11 cellular contexts compared by ENCODE assay signal in genomic region chr15:63510548-63510940, GRCh38. TPM values are rescaled to one million over a fixed set of nuclear protein-coding genes. Genes with fewer than 3 reads are reported as not detected.
A peak's percentile ranks its signal among the peaks of the same experiment; 100 is the strongest.
DNase-seq lines count a peak whose midpoint lies in the region; ATAC-seq and TF ChIP-seq lines count a peak whose summit lies in the region.
"Had no signal": no experiment of that assay in that cellular context is flagged by ENCODE, and none has a peak within 500 bp of the region (broad histone marks: within the 10 kb centered on the region; RNA-seq: fewer than 3 reads in every experiment).

No MANE protein-coding gene starts in this region.

- no peaks in the 10 kb centered on the region for H3K9me3 ChIP-seq in CD4-positive, alpha-beta T cell (ENCODE audit: control insufficient read depth, low read length)
- H3K9me3 ChIP-seq: tibial nerve had no signal

- H3K27me3 ChIP-seq in CD4-positive, alpha-beta T cell (ENCODE audit: control insufficient read depth, insufficient read depth, low read length), result no peaks in the 10 kb centered on the region
- H3K27me3 ChIP-seq: tibial nerve had no signal

- H3K4me3 Mint-ChIP-seq in CD4-positive, alpha-beta T cell, result peak overlapping the region; percentile 96
- peak overlapping the region in 3 of 4 donors; percentile 64 to 88 (median 67) for H3K4me3 Mint-ChIP-seq in IgD-negative memory B cell
- peak overlapping the region; percentile 69 for H3K4me3 Mint-ChIP-seq in activated naive CD8-positive, alpha-beta T cell treated with anti-CD3 and anti-CD28 coated beads, Interleukin-2, amount 50 U/mL, for 24 hours
- peak overlapping the region in 5 of 8 donors; percentile 37 to 74 (median 48) for H3K4me3 Mint-ChIP-seq in naive B cell

- intact Hi-C loops in CD4-positive, alpha-beta T cell (cut with DNase I, micrococcal nuclease), result loop anchor here in 1 of 2 experiments (2.0 kb wide), 1 partner anchor 14 kb away; no protein-coding TSS in a partner anchor

- no peak for DNase-seq in CD4-positive, alpha-beta T cell
- DNase-seq in activated naive CD8-positive, alpha-beta T cell treated with anti-CD3 and anti-CD28 coated beads, Interleukin-2, amount 50 U/mL, for 24 hours, result no peak
- no peak for DNase-seq in naive B cell
- no peak for DNase-seq in T1000 (lab: John Stamatoyannopoulos, UW)
- DNase-seq in SHP77 treated with DMSO at 0.1 percent for 48 hours (lab: John Stamatoyannopoulos, UW), result no peak
- DNase-seq: hypothalamus; stimulated activated CD4-positive, alpha-beta T cell treated with anti-CD3 and anti-CD28 coated beads, Interleukin-1b, Interleukin-23, amount 100 ng/mL, for 48 hours had no signal

- H3K4me1 Mint-ChIP-seq in CD4-positive, alpha-beta T cell (ENCODE audit: low read depth), result peaks cover 92% of the 10 kb centered on the region
- peaks cover 62 to 77% (median 76%) of the 10 kb centered on the region in 3 donors for H3K4me1 Mint-ChIP-seq in IgD-negative memory B cell
- H3K4me1 Mint-ChIP-seq in activated naive CD8-positive, alpha-beta T cell treated with anti-CD3 and anti-CD28 coated beads, Interleukin-2, amount 50 U/mL, for 24 hours, result peaks cover 93% of the 10 kb centered on the region
- peaks cover 58 to 90% (median 89%) of the 10 kb centered on the region in 3 donors for H3K4me1 Mint-ChIP-seq in naive B cell

- no peak for ATAC-seq in CD4-positive, alpha-beta T cell (ENCODE audit: poor library complexity)
- no peak for ATAC-seq in activated naive CD8-positive, alpha-beta T cell treated with anti-CD3 and anti-CD28 coated beads, Interleukin-2, amount 50 U/mL, for 24 hours
- ATAC-seq in naive B cell (ENCODE audit: low read depth in 2 of 2) (no peak), HG03342 (IDR thresholded peaks at IDR 0.05; ENCODE audit: unreplicated experiment) (no peak), GM21447 (IDR thresholded peaks at IDR 0.05; ENCODE audit: unreplicated experiment) (no peak)

- H3K9me3 Mint-ChIP-seq in CD4-positive, alpha-beta T cell, result no peaks in the 10 kb centered on the region
- H3K9me3 Mint-ChIP-seq in IgD-negative memory B cell (peaks cover 0 to 2% (median 0%) of the 10 kb centered on the region in 3 donors), naive B cell (no peaks in the 10 kb centered on the region)
- H3K9me3 Mint-ChIP-seq in activated naive CD8-positive, alpha-beta T cell treated with anti-CD3 and anti-CD28 coated beads, Interleukin-2, amount 50 U/mL, for 24 hours, result no peaks in the 10 kb centered on the region

- no peak for TF ChIP-seq CTCF in CD4-positive, alpha-beta T cell (IDR thresholded peaks at IDR 0.05)

- CTCF ChIA-PET in CD4-positive, alpha-beta T cell (lab: Charles Lee), result interaction anchor here (0.8 to 9.0 kb wide), 9 partner anchors 13 to 99 kb away, joined by 3 to 65 read pairs (median 5); no protein-coding TSS in a partner anchor

- no peak overlapping the region for H3K27ac ChIP-seq in CD4-positive, alpha-beta T cell (ENCODE audit: low read depth, low read length)

- no peaks in the 10 kb centered on the region for H3K27me3 Mint-ChIP-seq in CD4-positive, alpha-beta T cell
- H3K27me3 Mint-ChIP-seq in IgD-negative memory B cell (no peaks in the 10 kb centered on the region), naive B cell (no peaks in the 10 kb centered on the region)
- H3K27me3 Mint-ChIP-seq in activated naive CD8-positive, alpha-beta T cell treated with anti-CD3 and anti-CD28 coated beads, Interleukin-2, amount 50 U/mL, for 24 hours, result no peaks in the 10 kb centered on the region

- H3K27ac Mint-ChIP-seq in CD4-positive, alpha-beta T cell, result peak overlapping the region; percentile 92
- H3K27ac Mint-ChIP-seq in IgD-negative memory B cell (peak overlapping the region; percentile 66 to 80 (median 68)), naive B cell (peak overlapping the region in 4 of 6 donors; percentile 7 to 90 (median 33))
- peak overlapping the region; percentile 84 for H3K27ac Mint-ChIP-seq in activated naive CD8-positive, alpha-beta T cell treated with anti-CD3 and anti-CD28 coated beads, Interleukin-2, amount 50 U/mL, for 24 hours

- H3K36me3 Mint-ChIP-seq in CD4-positive, alpha-beta T cell (ENCODE audit: low read depth), result peaks cover 13% of the 10 kb centered on the region
- H3K36me3 Mint-ChIP-seq in IgD-negative memory B cell (peaks cover 4% of the 10 kb centered on the region), naive B cell (no peaks in the 10 kb centered on the region)
- H3K36me3 Mint-ChIP-seq in activated naive CD8-positive, alpha-beta T cell treated with anti-CD3 and anti-CD28 coated beads, Interleukin-2, amount 50 U/mL, for 24 hours (ENCODE audit: low read depth), result no peaks in the 10 kb centered on the region

- POLR2A ChIA-PET in CD4-positive, alpha-beta T cell (lab: Charles Lee), result interaction anchor here (0.7 to 1.6 kb wide), 16 partner anchors 9 to 74 kb away, joined by 3 to 9 read pairs (median 4); no protein-coding TSS in a partner anchor

RNA-seq across cellular contexts. Expression of gene USP3, which starts 6.2 kb away (rescaled TPM):
- total RNA-seq in CD4-positive, alpha-beta T cell, result 100 to 1,000 TPM; 280 to 282 TPM
- polyA plus RNA-seq in IgD-negative memory B cell (42.7 TPM), naive B cell (ENCODE audit: low read depth in 6 of 6) (10 to 100 TPM; 53.6 to 88.0 (median 58.7) TPM)

Comparison
In these comparisons a context has a peak if more than half of its experiments do, and no peak if none do; other contexts are left out.
1. H3K27ac Mint-ChIP-seq: peak in every context shown above with its lines; median percentile 92 in CD4-positive, alpha-beta T cell; 84 in activated naive CD8-positive, alpha-beta T cell treated with anti-CD3 and anti-CD28 coated beads, Interleukin-2, amount 50 U/mL, for 24 hours; 68 in IgD-negative memory B cell; 33 in naive B cell.